In genomic region chr17:12027658-12028057, GRCh38 we compare ENCODE assay signal across 16 cellular contexts. TPM values are rescaled to one million over a fixed set of nuclear protein-coding genes. Genes with fewer than 3 reads are reported as not detected.
DNase-seq lines count a peak whose midpoint lies in the region; FAIRE-seq and TF ChIP-seq lines count a peak whose summit lies in the region.
"Had no signal": no experiment of that assay in that cellular context is flagged by ENCODE, and none has a peak within 500 bp of the region (broad histone marks: within the 10 kb centered on the region; RNA-seq: fewer than 3 reads in every experiment).

No MANE protein-coding gene starts in this region.

- H3K27me3 Mint-ChIP-seq in activated naive CD4-positive, alpha-beta T cell treated with anti-CD3 and anti-CD28 coated beads, Interleukin-2, amount 50 U/mL, for 24 hours, result no peaks in the 10 kb centered on the region

- H4K8ac ChIP-seq in trophoblast cell (ENCODE audit: low read depth, low read length), result no peak overlapping the region

- no peak overlapping the region for H2AK5ac ChIP-seq in trophoblast cell (ENCODE audit: low read length)

- TF ChIP-seq POLR2A in esophagus squamous epithelium (IDR thresholded peaks at IDR 0.05), result no peak

- peaks cover 92% of the 10 kb centered on the region for H3K4me1 Mint-ChIP-seq in activated naive CD4-positive, alpha-beta T cell treated with anti-CD3 and anti-CD28 coated beads, Interleukin-2, amount 50 U/mL, for 24 hours

- no peak overlapping the region for H2BK120ac ChIP-seq in trophoblast cell (ENCODE audit: insufficient read depth, low read length, poor library complexity)

- H3K4ac ChIP-seq in trophoblast cell (ENCODE audit: low read depth, low read length), result peak overlapping the region; percentile 2

- no peak overlapping the region for H3K14ac ChIP-seq in trophoblast cell (ENCODE audit: low read length)

- no peak overlapping the region for H4K12ac ChIP-seq in trophoblast cell (ENCODE audit: low read depth, low read length)

- no peak overlapping the region for H2BK5ac ChIP-seq in trophoblast cell (ENCODE audit: low read depth, low read length, poor library complexity)

- no peak overlapping the region for H2AFZ ChIP-seq in trophoblast cell (ENCODE audit: insufficient read depth, low read length, poor library complexity)

- H3K4me3 Mint-ChIP-seq in activated naive CD4-positive, alpha-beta T cell treated with anti-CD3 and anti-CD28 coated beads, Interleukin-2, amount 50 U/mL, for 24 hours, result no peak overlapping the region
- H3K4me3 Mint-ChIP-seq: HFFc6 had no signal

- TF ChIP-seq CTCF in esophagus squamous epithelium (IDR thresholded peaks at IDR 0.05), result no peak
- TF ChIP-seq CTCF in D721Med (IDR thresholded peaks at IDR 0.05; ENCODE audit: insufficient read depth, missing control alignments), result no peak
- TF ChIP-seq CTCF in left ventricle myocardium inferior (IDR thresholded peaks at IDR 0.05; ENCODE audit: borderline replicate concordance), result no peak

- H3K27me3 ChIP-seq in esophagus squamous epithelium (no peaks in the 10 kb centered on the region), trophoblast cell (ENCODE audit: insufficient read depth, low read length) (no peaks in the 10 kb centered on the region), left ventricle myocardium inferior (ENCODE audit: low read depth) (no peaks in the 10 kb centered on the region)

- H3K9me3 ChIP-seq in esophagus squamous epithelium, result no peaks in the 10 kb centered on the region
- H3K9me3 ChIP-seq in trophoblast cell (ENCODE audit: insufficient read depth, low read depth, low read length), result no peaks in the 10 kb centered on the region
- no peaks in the 10 kb centered on the region for H3K9me3 ChIP-seq in left ventricle myocardium inferior (replicated peaks)

- H3K4me1 ChIP-seq in esophagus squamous epithelium, result peaks cover 3 to 73% (median 24%) of the 10 kb centered on the region in 3 donors
- peaks cover 0 to 3% of the 10 kb centered on the region in 2 experiments for H3K4me1 ChIP-seq in trophoblast cell (ENCODE audit: control insufficient read depth in 1 of 2, insufficient read depth in 2 of 2, low read length in 2 of 2)
- peaks cover 66% of the 10 kb centered on the region for H3K4me1 ChIP-seq in left ventricle myocardium inferior

- no peak overlapping the region for H3K9ac ChIP-seq in trophoblast cell (ENCODE audit: low read length)

- H2BK12ac ChIP-seq in trophoblast cell (ENCODE audit: low read length), result no peak overlapping the region

- no peak for DNase-seq in activated naive CD4-positive, alpha-beta T cell treated with Interleukin-2 at 50 U/mL for 16 hours
- DNase-seq in esophagus squamous epithelium (lab: John Stamatoyannopoulos, UW), result no peak
- no peak for DNase-seq in trophoblast cell
- no peak for DNase-seq in activated CD8-positive, alpha-beta memory T cell treated with anti-CD3 and anti-CD28 coated beads, Interleukin-2, amount 50 U/mL, for 48 hours
- DNase-seq in D721Med (ENCODE audit: insufficient read length, low spot score), result no peak
- no peak for DNase-seq in left ventricle myocardium inferior
- DNase-seq: DMS153, DMS79 treated with DMSO at 0.1 percent for 48 hours, EL, HCEC 1CT, HFFc6 had no signal

- H3K79me1 ChIP-seq in trophoblast cell (ENCODE audit: low read length), result no peaks in the 10 kb centered on the region

- WGBS in esophagus squamous epithelium, 2 donors, result 53 to 69% methylated on average over 1 of the region's 1 CpG
- WGBS in trophoblast cell (ENCODE audit: extremely low coverage, insufficient coverage, insufficient read length), result no CpG with 5 or more reads among the region's 1 CpG

- no peak overlapping the region for H3K4me3 ChIP-seq in esophagus squamous epithelium
- no peak overlapping the region for H3K4me3 ChIP-seq in trophoblast cell (ENCODE audit: low read depth, low read length)
- no peak overlapping the region for H3K4me3 ChIP-seq in left ventricle myocardium inferior

- H3K27ac Mint-ChIP-seq in activated naive CD4-positive, alpha-beta T cell treated with anti-CD3 and anti-CD28 coated beads, Interleukin-2, amount 50 U/mL, for 24 hours, result peak overlapping the region; percentile 26
- H3K27ac Mint-ChIP-seq: HFFc6 had no signal

- H3K4me2 ChIP-seq in trophoblast cell (ENCODE audit: low read length), result no peak overlapping the region

- H3K9me3 Mint-ChIP-seq in activated naive CD4-positive, alpha-beta T cell treated with anti-CD3 and anti-CD28 coated beads, Interleukin-2, amount 50 U/mL, for 24 hours, result no peaks in the 10 kb centered on the region
- H3K9me3 Mint-ChIP-seq: HFFc6 had no signal

- H3K36me3 ChIP-seq in esophagus squamous epithelium, result no peaks in the 10 kb centered on the region
- H3K36me3 ChIP-seq in trophoblast cell (ENCODE audit: control insufficient read depth in 1 of 2, insufficient read depth in 2 of 2, low read length in 2 of 2), result peaks cover 0 to 2% of the 10 kb centered on the region in 2 experiments
- no peaks in the 10 kb centered on the region for H3K36me3 ChIP-seq in left ventricle myocardium inferior

- intact Hi-C loops in esophagus squamous epithelium (cut with DNase I) (no loop called here), left ventricle myocardium inferior (cut with micrococcal nuclease) (no loop called here)

- peaks cover 10% of the 10 kb centered on the region for H3K79me2 ChIP-seq in trophoblast cell (ENCODE audit: control insufficient read depth, insufficient read depth, low read length, poor library complexity)

- H3K36me3 Mint-ChIP-seq in activated naive CD4-positive, alpha-beta T cell treated with anti-CD3 and anti-CD28 coated beads, Interleukin-2, amount 50 U/mL, for 24 hours, result peaks cover 10% of the 10 kb centered on the region

- no peak for FAIRE-seq in D721Med (lab: Jason Lieb, UNC)
- FAIRE-seq: G401.6, GM12891 had no signal

- H3K18ac ChIP-seq in trophoblast cell (ENCODE audit: low read length), result no peak overlapping the region

- no peak overlapping the region for H4K91ac ChIP-seq in trophoblast cell (ENCODE audit: low read depth, low read length)

- peak overlapping the region in 3 of 4 donors; percentile 6 to 54 (median 13) for H3K27ac ChIP-seq in esophagus squamous epithelium
- H3K27ac ChIP-seq in trophoblast cell (ENCODE audit: low read depth, low read length), result no peak overlapping the region
- no peak overlapping the region for H3K27ac ChIP-seq in left ventricle myocardium inferior (replicated peaks)
- H3K27ac ChIP-seq: 22Rv1, HL-60 had no signal

- H3K23ac ChIP-seq in trophoblast cell (ENCODE audit: low read length), result no peak overlapping the region

RNA-seq across cellular contexts. Expression of gene MAP2K4, which starts 7.0 kb away (rescaled TPM):
- total RNA-seq in esophagus squamous epithelium (10 to 100 TPM; 25.2 to 43.0 (median 33.2) TPM), left ventricle myocardium inferior (28.5 TPM)
- 25.0 and 25.5 TPM in 2 replicates for polyA plus RNA-seq in trophoblast cell (2013)

RNA-seq across cellular contexts. Expression of gene ZNF18, which starts 30.4 kb away (rescaled TPM):
- total RNA-seq in esophagus squamous epithelium, result 10 to 100 TPM in 1 of 4 donors, 1 to 10 TPM in 3; 4.7 to 10.5 (median 7.5) TPM
- 4.4 and 4.8 TPM in 2 replicates for polyA plus RNA-seq in trophoblast cell (2013)
- total RNA-seq in left ventricle myocardium inferior, result 4.0 TPM

Comparison
In these comparisons a context has a peak if more than half of its experiments do, and no peak if none do; other contexts are left out.
1. H3K27ac ChIP-seq: peak in esophagus squamous epithelium (3 of 4); none in trophoblast cell (single experiment) and left ventricle myocardium inferior (single experiment).